Comparison of ENCODE assay signal across 17 cellular contexts in the genomic region with DNA sequence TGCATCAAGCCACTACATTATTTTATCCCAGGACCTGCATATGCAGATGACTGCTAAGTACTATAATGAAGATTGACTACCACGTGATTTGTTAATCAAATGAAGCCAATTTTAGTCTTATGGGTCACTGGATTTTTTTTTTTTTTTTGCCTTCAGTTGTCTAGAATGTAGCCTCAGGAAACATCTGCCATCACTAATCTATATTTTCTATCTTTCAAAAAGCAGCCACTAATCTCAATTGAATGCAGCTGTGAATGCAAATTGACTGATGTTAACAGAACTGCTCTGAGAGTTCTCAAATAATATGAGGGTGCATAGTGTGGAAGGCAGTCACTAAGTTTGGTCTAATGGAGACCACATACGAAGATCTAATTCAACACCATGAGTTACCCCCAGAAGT.
"Had no signal": no experiment of that assay in that cellular context is flagged by ENCODE, and none has a peak within 500 bp of the region (broad histone marks: within the 10 kb centered on the region; RNA-seq: fewer than 3 reads in every experiment).

No MANE protein-coding gene starts in this region.

- H3K27me3 Mint-ChIP-seq: activated CD4-positive, alpha-beta T cell treated with anti-CD3 and anti-CD28 coated beads for 36 hours; progenitor cell of endocrine pancreas; stimulated activated memory B cell treated with anti-CD40 and anti-IgM and Interleukin-4, amounts not matched to agents 10 μg/mL and 1 μg/mL and 100 μg/mL, for 72 hours had no signal

- H3K4me3 ChIP-seq: heart left ventricle, right lobe of liver, transverse colon had no signal

- H3K4me3 Mint-ChIP-seq: activated CD4-positive, alpha-beta memory T cell treated with anti-CD3 and anti-CD28 coated beads, Interleukin-2, amount 10 ng/mL, durations not matched to agents 7 days and 5 days; activated CD4-positive, alpha-beta T cell treated with anti-CD3 and anti-CD28 coated beads for 36 hours; activated T-helper 1 cell treated with anti-CD3 and anti-CD28 coated beads, Interleukin-12 subunit alpha, Interleukin-12 subunit beta, Interleukin-2, Interleukin-4 antibody, amounts not matched to agents 30 ng/mL and 10 ng/mL and 1 ng/mL, durations not matched to agents 14 hours and 24 hours and 36 hours; natural killer cell; stimulated activated memory B cell treated with anti-CD40 and anti-IgM and Interleukin-4, amounts not matched to agents 10 μg/mL and 1 μg/mL and 100 μg/mL, for 72 hours had no signal

- H3K27ac Mint-ChIP-seq: activated CD4-positive, alpha-beta memory T cell treated with anti-CD3 and anti-CD28 coated beads, Interleukin-2, amount 10 ng/mL, durations not matched to agents 7 days and 5 days; activated CD4-positive, alpha-beta T cell treated with anti-CD3 and anti-CD28 coated beads for 36 hours; activated T-helper 1 cell treated with anti-CD3 and anti-CD28 coated beads, Interleukin-12 subunit alpha, Interleukin-12 subunit beta, Interleukin-2, Interleukin-4 antibody, amounts not matched to agents 30 ng/mL and 10 ng/mL and 1 ng/mL, durations not matched to agents 14 hours and 24 hours and 36 hours; natural killer cell; progenitor cell of endocrine pancreas; stimulated activated memory B cell treated with anti-CD40 and anti-IgM and Interleukin-4, amounts not matched to agents 10 μg/mL and 1 μg/mL and 100 μg/mL, for 72 hours had no signal

- H3K36me3 ChIP-seq: heart left ventricle, right lobe of liver, transverse colon had no signal

- H3K9me3 ChIP-seq: heart left ventricle, right lobe of liver, transverse colon had no signal

- DNase-seq: activated CD4-positive, alpha-beta memory T cell treated with anti-CD3 and anti-CD28 coated beads, Interleukin-2, amount 10 ng/mL, durations not matched to agents 7 days and 5 days; activated CD4-positive, alpha-beta T cell treated with anti-CD3 and anti-CD28 coated beads for 36 hours; activated CD8-positive, alpha-beta memory T cell treated with anti-CD3 and anti-CD28 coated beads, Interleukin-2, amount 50 U/mL, for 48 hours; activated naive CD4-positive, alpha-beta T cell treated with Interleukin-2 at 50 U/mL for 16 hours; cortex of kidney; effector CD8-positive, alpha-beta T cell; foreskin melanocyte; heart left ventricle; natural killer cell; nucleus accumbens; right lobe of liver; T1000; transverse colon had no signal

- H3K9me3 Mint-ChIP-seq: activated CD4-positive, alpha-beta memory T cell treated with anti-CD3 and anti-CD28 coated beads, Interleukin-2, amount 10 ng/mL, durations not matched to agents 7 days and 5 days; activated T-helper 1 cell treated with anti-CD3 and anti-CD28 coated beads, Interleukin-12 subunit alpha, Interleukin-12 subunit beta, Interleukin-2, Interleukin-4 antibody, amounts not matched to agents 30 ng/mL and 10 ng/mL and 1 ng/mL, durations not matched to agents 14 hours and 24 hours and 36 hours; stimulated activated memory B cell treated with anti-CD40 and anti-IgM and Interleukin-4, amounts not matched to agents 10 μg/mL and 1 μg/mL and 100 μg/mL, for 72 hours had no signal

- H3K36me3 Mint-ChIP-seq: natural killer cell; stimulated activated memory B cell treated with anti-CD40 and anti-IgM and Interleukin-4, amounts not matched to agents 10 μg/mL and 1 μg/mL and 100 μg/mL, for 72 hours had no signal

- H3K27me3 ChIP-seq: heart left ventricle, right lobe of liver, transverse colon had no signal

- ATAC-seq: activated CD4-positive, alpha-beta T cell treated with anti-CD3 and anti-CD28 coated beads for 36 hours; heart left ventricle; natural killer cell; right lobe of liver; stimulated activated memory B cell treated with anti-CD40 and anti-IgM and Interleukin-4, amounts not matched to agents 10 μg/mL and 1 μg/mL and 100 μg/mL, for 72 hours had no signal

- H3K27ac ChIP-seq: heart left ventricle, right lobe of liver, transverse colon, VCaP had no signal

- H3K4me1 Mint-ChIP-seq: activated CD4-positive, alpha-beta memory T cell treated with anti-CD3 and anti-CD28 coated beads, Interleukin-2, amount 10 ng/mL, durations not matched to agents 7 days and 5 days; activated CD4-positive, alpha-beta T cell treated with anti-CD3 and anti-CD28 coated beads for 36 hours; natural killer cell; stimulated activated memory B cell treated with anti-CD40 and anti-IgM and Interleukin-4, amounts not matched to agents 10 μg/mL and 1 μg/mL and 100 μg/mL, for 72 hours had no signal

- H3K4me1 ChIP-seq: heart left ventricle, right lobe of liver, transverse colon had no signal
